Comparison of ENCODE assay signal across 17 cellular contexts in genomic region chr12:95551913-95552516, GRCh38. TPM values are rescaled to one million over a fixed set of nuclear protein-coding genes. Genes with fewer than 3 reads are reported as not detected.
A peak's percentile ranks its signal among the peaks of the same experiment; 100 is the strongest.
DNase-seq lines count a peak whose midpoint lies in the region; ATAC-seq, FAIRE-seq and TF ChIP-seq lines count a peak whose summit lies in the region.
"Had no signal": no experiment of that assay in that cellular context is flagged by ENCODE, and none has a peak within 500 bp of the region (broad histone marks: within the 10 kb centered on the region; RNA-seq: fewer than 3 reads in every experiment).

No MANE protein-coding gene starts in this region.

- peak in 4 of 5 donors; percentile 2 to 15 (median 13) for DNase-seq in CD4-positive, alpha-beta memory T cell
- DNase-seq in H7 (no peak), WTC11 (ENCODE audit: low spot score) (no peak), SIG-M5 treated with dmso at 0.1 percent for 504 hours (lab: John Stamatoyannopoulos, UW; ENCODE audit: unreplicated experiment) (no peak), GM12891 (ENCODE audit: insufficient read length, low spot score) (no peak), H4 (ENCODE audit: low spot score) (no peak)
- DNase-seq: heart left ventricle; MM.1S; NCI-H2029 treated with DMSO at 0.1 percent for 48 hours; NCI-H526; stimulated activated CD4-positive, alpha-beta T cell treated with anti-CD3 and anti-CD28 coated beads, Interleukin-4, amount 100 ng/mL, for 1 hour; testis had no signal

- no peak for TF ChIP-seq POLR2A in GM12891 (IDR thresholded peaks at IDR 0.05; ENCODE audit: low read depth, low read length)

- intact Hi-C loops in CD4-positive, alpha-beta memory T cell (cut with micrococcal nuclease), result no loop called here

- no peak overlapping the region for H3K4me3 ChIP-seq in CD4-positive, alpha-beta memory T cell (ENCODE audit: low read length in 2 of 2)
- H3K4me3 ChIP-seq in H7 (ENCODE audit: insufficient read depth, low read depth, low read length) (peak overlapping the region; percentile 96), iPS-18c (ENCODE audit: insufficient read depth, low read depth, low read length) (peak overlapping the region; percentile 93; the same call in 1 of the 2 replicates)
- H3K4me3 ChIP-seq: HAP-1, heart left ventricle had no signal

- peaks cover 13% of the 10 kb centered on the region for H3K4me1 ChIP-seq in CD4-positive, alpha-beta memory T cell (ENCODE audit: insufficient read depth, low read length)
- H3K4me1 ChIP-seq: testis had no signal

- CTCF ChIA-PET in CD4-positive, alpha-beta memory T cell (lab: Charles Lee; ENCODE audit: partially characterized antibody), result no interaction called here
- CTCF ChIA-PET in WTC11 (lab: Charles Lee), result interaction anchor here (2.1 kb wide), 1 partner anchor 21 kb away, joined by 5 read pairs; no protein-coding TSS in a partner anchor

- no peak for TF ChIP-seq CTCF in WTC11 (IDR thresholded peaks at IDR 0.05)

- no peaks in the 10 kb centered on the region for H3K27me3 ChIP-seq in CD4-positive, alpha-beta memory T cell (ENCODE audit: insufficient read depth, low read length)
- H3K27me3 ChIP-seq in H7 (ENCODE audit: control insufficient read depth, insufficient read depth, low read length), result no peaks in the 10 kb centered on the region
- H3K27me3 ChIP-seq: testis had no signal

- peaks cover 3 to 17% of the 10 kb centered on the region in 2 donors for H3K27me3 Mint-ChIP-seq in CD4-positive, alpha-beta memory T cell
- H3K27me3 Mint-ChIP-seq in WTC11 (ENCODE audit: low read depth), result no peaks in the 10 kb centered on the region

- H3K9me3 Mint-ChIP-seq in CD4-positive, alpha-beta memory T cell, result peaks cover 0 to 6% (median 2%) of the 10 kb centered on the region in 8 donors
- 0 out of 2 replicates have a peak, but pooled peaks cover 4% of the 10 kb centered on the region for H3K9me3 Mint-ChIP-seq in WTC11

- H3K27ac Mint-ChIP-seq in CD4-positive, alpha-beta memory T cell, result peak overlapping the region in 3 of 7 donors; percentile 39 to 61 (median 57)
- peak overlapping the region; percentile 99 for H3K27ac Mint-ChIP-seq in WTC11

- ATAC-seq in WTC11, result no peak
- ATAC-seq: heart left ventricle, SK-N-SH treated with all-trans-retinoic acid at 6 μM for 48 hours had no signal

- no peaks in the 10 kb centered on the region for H3K36me3 ChIP-seq in CD4-positive, alpha-beta memory T cell (ENCODE audit: insufficient read depth, low read length)
- no peaks in the 10 kb centered on the region for H3K36me3 ChIP-seq in H7 (replicated peaks; ENCODE audit: control insufficient read depth, insufficient read depth, low read length)
- H3K36me3 ChIP-seq: HAP-1, heart left ventricle had no signal

- peak overlapping the region; percentile 7 to 74 (median 53) for H3K4me3 Mint-ChIP-seq in CD4-positive, alpha-beta memory T cell
- H3K4me3 Mint-ChIP-seq in WTC11, result peak overlapping the region; percentile 91

- peaks cover 14 to 48% (median 28%) of the 10 kb centered on the region in 4 donors for H3K4me1 Mint-ChIP-seq in CD4-positive, alpha-beta memory T cell
- peaks cover 46% of the 10 kb centered on the region for H3K4me1 Mint-ChIP-seq in WTC11

- no peaks in the 10 kb centered on the region for H3K9me3 ChIP-seq in CD4-positive, alpha-beta memory T cell (ENCODE audit: control insufficient read depth in 1 of 2, low read length in 2 of 2)
- peaks cover 2% of the 10 kb centered on the region for H3K9me3 ChIP-seq in iPS-18c (ENCODE audit: control insufficient read depth, insufficient read depth, low read length)
- H3K9me3 ChIP-seq: testis had no signal

- POLR2A ChIA-PET in CD4-positive, alpha-beta memory T cell (lab: Charles Lee; ENCODE audit: partially characterized antibody), result no interaction called here
- POLR2A ChIA-PET in WTC11 (lab: Charles Lee), result interaction anchor here (0.9 kb wide), 1 partner anchor 16 kb away, joined by 4 read pairs; no protein-coding TSS in a partner anchor

- no peak overlapping the region for H3K27ac ChIP-seq in CD4-positive, alpha-beta memory T cell (ENCODE audit: low read depth, low read length)
- H3K27ac ChIP-seq: heart left ventricle, testis had no signal

- H3K36me3 Mint-ChIP-seq in CD4-positive, alpha-beta memory T cell, result peaks cover 0 to 2% of the 10 kb centered on the region in 2 donors
- H3K36me3 Mint-ChIP-seq in WTC11, result peaks cover 10% of the 10 kb centered on the region

- no peak for FAIRE-seq in GM12891 (lab: Jason Lieb, UNC)
- FAIRE-seq: HTR-8/SVneo, RCC 7860 had no signal

TF ChIP-seq in WTC11, 78 proteins besides CTCF, POLR2A, EP300 and RAD21 (continues in another document):
- TF ChIP-seq FOXK1 (CRISPR knock-in tag; IDR thresholded peaks at IDR 0.05), result no peak
- TF ChIP-seq JAZF1 (CRISPR knock-in tag; IDR thresholded peaks at IDR 0.05), result no peak
- TF ChIP-seq ATF2 (CRISPR knock-in tag; IDR thresholded peaks at IDR 0.05; ENCODE audit: borderline replicate concordance, low read depth), result no peak
- no peak for TF ChIP-seq AR (CRISPR knock-in tag; IDR thresholded peaks at IDR 0.05)

TF ChIP-seq in GM12891, 5 proteins besides CTCF, POLR2A, EP300 and RAD21:
- TF ChIP-seq POLR2AphosphoS5 (IDR thresholded peaks at IDR 0.05; ENCODE audit: low read depth, low read length), result no peak
- no peak for TF ChIP-seq PAX5 (IDR thresholded peaks at IDR 0.05; ENCODE audit: insufficient read depth, low read length, severe bottlenecking)
- no peak for TF ChIP-seq TAF1 (IDR thresholded peaks at IDR 0.05; ENCODE audit: low read depth, low read length)
- no peak for TF ChIP-seq SPI1 (IDR thresholded peaks at IDR 0.05; ENCODE audit: low read depth, low read length)
- no peak for TF ChIP-seq POU2F2 (IDR thresholded peaks at IDR 0.05; ENCODE audit: low read depth, low read length)
TF ChIP-seq in GM12891: peak in this region for 0.

RNA-seq across cellular contexts. Expression of gene USP44, which starts 0.7 kb away (rescaled TPM):
- 1 to 10 TPM; 5.4 to 5.6 TPM for total RNA-seq in CD4-positive, alpha-beta memory T cell
- polyA plus RNA-seq in CD4-positive, alpha-beta memory T cell, result 1 to 10 TPM; 1.4 to 2.2 TPM
- total RNA-seq in H7 (2014; rRNA removed; shearing (Covaris generic)), result 102 and 142 TPM in 2 replicates
- 93.4 to 120 TPM (median 116 TPM) in 3 replicates for total RNA-seq in WTC11 (2021)
- 0.31 TPM for polyA plus RNA-seq in GM12891 (2012; ENCODE audit: low read depth, missing spikeins)
- 0.06 TPM in 1 of 2 replicates, not detected in the other for total RNA-seq in H4 (2014; rRNA removed; shearing (Covaris generic))

Comparison
In these comparisons a context has a peak if more than half of its experiments do, and no peak if none do; other contexts are left out.
1. DNase-seq: peak in CD4-positive, alpha-beta memory T cell (4 of 5); none in H7 (single experiment), WTC11 (single experiment), SIG-M5 treated with dmso at 0.1 percent for 504 hours (single experiment), GM12891 (single experiment) and H4 (single experiment).
2. H3K4me3 ChIP-seq: peak in H7 (single experiment) and iPS-18c (single experiment); none in CD4-positive, alpha-beta memory T cell (0 of 2).
3. RNA of gene USP44, which starts 0.7 kb away (total RNA-seq): 102 to 142 TPM in H7 and 93.4 to 120 TPM in WTC11; 5.4 to 5.6 TPM in CD4-positive, alpha-beta memory T cell and 0.06 TPM in H4; every median in the first group is over 10 times any median in the second.